In the genomic region with DNA sequence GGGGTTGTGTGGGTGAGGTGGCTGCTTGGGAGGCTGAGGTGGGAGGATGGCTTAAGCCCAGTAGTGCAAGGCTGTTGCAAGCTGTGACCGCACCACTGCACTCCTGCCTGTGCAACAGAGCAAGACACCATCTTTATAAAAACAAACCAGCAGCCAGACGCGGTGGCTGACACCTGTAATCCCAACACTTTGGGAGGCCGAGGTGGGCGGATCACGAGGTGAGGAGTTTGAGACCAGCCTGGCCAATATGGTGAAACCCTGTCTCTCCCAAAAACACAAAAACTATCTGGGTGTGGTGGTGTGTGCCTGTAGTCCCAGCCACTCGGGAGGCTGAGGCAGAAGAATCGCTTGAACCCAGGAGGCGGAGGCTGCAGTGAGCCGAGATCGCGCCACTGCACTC, we compare ENCODE assay signal across 4 cellular contexts. TPM values are rescaled to one million over a fixed set of nuclear protein-coding genes. Genes with fewer than 3 reads are reported as not detected.
"Had no signal": no experiment of that assay in that cellular context is flagged by ENCODE, and none has a peak within 500 bp of the region (broad histone marks: within the 10 kb centered on the region; RNA-seq: fewer than 3 reads in every experiment).

No MANE protein-coding gene starts in this region.

RNA-seq across cellular contexts. Expression of gene PRND, which starts 14.8 kb away (rescaled TPM):
- total RNA-seq: HepG2, HT-29, IMR-90, K562 had no signal
- polyA plus RNA-seq: HepG2, IMR-90, K562 had no signal
